Comparison of ENCODE assay signal across 11 cellular contexts in genomic region chr10:109740436-109740835, GRCh38.
"Had no signal": no experiment of that assay in that cellular context is flagged by ENCODE, and none has a peak within 500 bp of the region (broad histone marks: within the 10 kb centered on the region; RNA-seq: fewer than 3 reads in every experiment).

No MANE protein-coding gene starts in this region.

- H3K4me1 Mint-ChIP-seq: activated naive CD8-positive, alpha-beta T cell treated with anti-CD3 and anti-CD28 coated beads, Interleukin-2, amount 10 ng/mL, durations not matched to agents 7 days and 5 days; T-cell had no signal

- H3K36me3 ChIP-seq: tibial nerve had no signal

- H3K27ac ChIP-seq: skin epidermis had no signal

- H3K36me3 Mint-ChIP-seq: activated CD4-positive, alpha-beta memory T cell treated with anti-CD3 and anti-CD28 coated beads for 36 hours; activated naive CD8-positive, alpha-beta T cell treated with anti-CD3 and anti-CD28 coated beads, Interleukin-2, amount 10 ng/mL, durations not matched to agents 7 days and 5 days; T-cell had no signal

- H3K27ac Mint-ChIP-seq: activated CD4-positive, alpha-beta memory T cell treated with anti-CD3 and anti-CD28 coated beads for 36 hours; activated naive CD8-positive, alpha-beta T cell treated with anti-CD3 and anti-CD28 coated beads, Interleukin-2, amount 10 ng/mL, durations not matched to agents 7 days and 5 days; T-cell had no signal

- H3K9me3 ChIP-seq: tibial nerve had no signal

- H3K27me3 ChIP-seq: tibial nerve had no signal

- H3K9me3 Mint-ChIP-seq: activated CD4-positive, alpha-beta memory T cell treated with anti-CD3 and anti-CD28 coated beads for 36 hours; activated naive CD8-positive, alpha-beta T cell treated with anti-CD3 and anti-CD28 coated beads, Interleukin-2, amount 10 ng/mL, durations not matched to agents 7 days and 5 days; T-cell had no signal

- DNase-seq: activated CD4-positive, alpha-beta memory T cell treated with anti-CD3 and anti-CD28 coated beads for 36 hours; activated naive CD8-positive, alpha-beta T cell treated with anti-CD3 and anti-CD28 coated beads, Interleukin-2, amount 10 ng/mL, durations not matched to agents 7 days and 5 days; activated T-cell treated with anti-CD3 and anti-CD28 coated beads, Interleukin-2, amount 50 U/mL, for 48 hours; central memory CD4-positive, alpha-beta T cell; effector memory CD4-positive, alpha-beta T cell; glutamatergic neuron; islet precursor cell; T-cell; T1000 had no signal

- H3K4me3 Mint-ChIP-seq: activated CD4-positive, alpha-beta memory T cell treated with anti-CD3 and anti-CD28 coated beads for 36 hours; activated naive CD8-positive, alpha-beta T cell treated with anti-CD3 and anti-CD28 coated beads, Interleukin-2, amount 10 ng/mL, durations not matched to agents 7 days and 5 days; T-cell had no signal

- H3K4me3 ChIP-seq: skin epidermis, tibial nerve had no signal
